16 cellular contexts compared by ENCODE assay signal in genomic region chr4:185775792-185776555, GRCh38. TPM values are rescaled to one million over a fixed set of nuclear protein-coding genes. Genes with fewer than 3 reads are reported as not detected.
DNase-seq lines count a peak whose midpoint lies in the region; ATAC-seq and TF ChIP-seq lines count a peak whose summit lies in the region.
"Had no signal": no experiment of that assay in that cellular context is flagged by ENCODE, and none has a peak within 500 bp of the region (broad histone marks: within the 10 kb centered on the region; RNA-seq: fewer than 3 reads in every experiment).

No MANE protein-coding gene starts in this region.

- DNase-seq in WTC11 (ENCODE audit: low spot score) (no peak), heart right ventricle (no peak), neuronal stem cell (ENCODE audit: low spot score) (no peak), upper lobe of right lung (no peak), NCI-H1694 (lab: John Stamatoyannopoulos, UW) (no peak), GDM1 (lab: John Stamatoyannopoulos, UW) (no peak)
- DNase-seq: DND-41, KG1, T-helper 2 cell, trophoblast cell had no signal

- H3K4ac ChIP-seq in neuronal stem cell (ENCODE audit: low read length), result no peak overlapping the region

- peak overlapping the region; percentile 57 for H2AFZ ChIP-seq in neuronal stem cell (ENCODE audit: low read length)

- H2BK5ac ChIP-seq in neuronal stem cell (ENCODE audit: low read length), result no peak overlapping the region

- intact Hi-C loops in heart right ventricle (cut with DNase I) (loop anchor here in 4 of 10 donors (10.0 kb wide), 3 partner anchors 121 to 249 kb away; no protein-coding TSS in a partner anchor), upper lobe of right lung (cut with DNase I) (no loop called here)

- ATAC-seq in WTC11 (peak; percentile 6; the same call in 1 of the 2 replicates), heart right ventricle (peak; percentile 58 to 81 (median 71)), HG02759 (IDR thresholded peaks at IDR 0.05; ENCODE audit: unreplicated experiment) (no peak), upper lobe of right lung (no peak)

- H3K27me3 Mint-ChIP-seq in WTC11 (ENCODE audit: low read depth), result no peaks in the 10 kb centered on the region

- no peak overlapping the region for H3K9ac ChIP-seq in BLaER1 treated with 17β-estradiol and CSF1 and Interleukin-3, amounts not matched to agents 10 nM and 100 nM
- no peak overlapping the region for H3K9ac ChIP-seq in neuronal stem cell (ENCODE audit: low read depth, low read length, poor library complexity)

- H3K4me1 ChIP-seq in BLaER1 treated with 17β-estradiol and CSF1 and Interleukin-3, amounts not matched to agents 10 nM and 100 nM, result peaks cover 25 to 43% (median 31%) of the 10 kb centered on the region in 10 experiments
- H3K4me1 ChIP-seq in heart right ventricle (peaks cover 0 to 88% (median 44%) of the 10 kb centered on the region in 9 donors), neuronal stem cell (ENCODE audit: control insufficient read depth in 2 of 2, insufficient read depth in 1 of 2, low read depth in 1 of 2, low read length in 2 of 2) (peaks cover 16 to 28% of the 10 kb centered on the region in 2 donors), upper lobe of right lung (no peaks in the 10 kb centered on the region)

- H2BK120ac ChIP-seq in neuronal stem cell (ENCODE audit: low read depth, low read length), result no peak overlapping the region

- CTCF ChIA-PET in WTC11 (lab: Charles Lee), result interaction anchor here (0.7 to 1.7 kb wide), 5 partner anchors 10 to 262 kb away, joined by 3 to 6 read pairs (median 4); partner anchors contain the start of genes PDLIM3 and SORBS2

- H3K4me3 Mint-ChIP-seq in WTC11, result peak overlapping the region; percentile 75; the same call in 1 of the 2 replicates
- H3K4me3 Mint-ChIP-seq: activated naive CD4-positive, alpha-beta T cell treated with anti-CD3 and anti-CD28 coated beads, Interleukin-2, amount 50 U/mL, for 24 hours; memory B cell had no signal

- H3K36me3 Mint-ChIP-seq in WTC11, result peaks cover 9% of the 10 kb centered on the region
- H3K36me3 Mint-ChIP-seq: activated naive CD4-positive, alpha-beta T cell treated with anti-CD3 and anti-CD28 coated beads, Interleukin-2, amount 50 U/mL, for 24 hours had no signal

- peaks cover 3% of the 10 kb centered on the region for H3K9me3 Mint-ChIP-seq in WTC11
- H3K9me3 Mint-ChIP-seq: activated naive CD4-positive, alpha-beta T cell treated with anti-CD3 and anti-CD28 coated beads, Interleukin-2, amount 50 U/mL, for 24 hours had no signal

- H4K20me1 ChIP-seq in BLaER1 treated with 17β-estradiol and CSF1 and Interleukin-3, amounts not matched to agents 10 nM and 100 nM, result no peaks in the 10 kb centered on the region

- peaks cover 0 to 4% (median 3%) of the 10 kb centered on the region in 11 experiments; a peak in 8 of 22 replicates for H3K9me3 ChIP-seq in BLaER1 treated with 17β-estradiol and CSF1 and Interleukin-3, amounts not matched to agents 10 nM and 100 nM (replicated peaks in 1 of 11)
- H3K9me3 ChIP-seq in heart right ventricle (no peaks in the 10 kb centered on the region), neuronal stem cell (replicated peaks in 1 of 2; ENCODE audit: control insufficient read depth in 2 of 2, insufficient read depth in 1 of 2, low read depth in 1 of 2, low read length in 2 of 2) (peaks cover 0 to 3% of the 10 kb centered on the region in 2 donors), upper lobe of right lung (no peaks in the 10 kb centered on the region)
- H3K9me3 ChIP-seq: HAP-1 had no signal

- H3K23ac ChIP-seq in neuronal stem cell (ENCODE audit: low read depth, low read length, poor library complexity), result no peak overlapping the region

- no peak overlapping the region for H2BK15ac ChIP-seq in neuronal stem cell (ENCODE audit: low read length)

- 31 to 40% methylated on average over 4 of the region's 4 CpGs for WGBS in heart right ventricle, 2 donors
- no CpG with 5 or more reads among the region's 4 CpGs for WGBS in neuronal stem cell (ENCODE audit: extremely low coverage in 2 of 2, insufficient read length in 2 of 2, insufficient replicate concordance in 1 of 2), 2 donors

- H3K14ac ChIP-seq in neuronal stem cell (ENCODE audit: low read length), result no peak overlapping the region

- H4K8ac ChIP-seq in neuronal stem cell (ENCODE audit: low read depth, low read length), result no peak overlapping the region

- H3K4me3 ChIP-seq in BLaER1 treated with 17β-estradiol and CSF1 and Interleukin-3, amounts not matched to agents 10 nM and 100 nM, result no peak overlapping the region
- H3K4me3 ChIP-seq in heart right ventricle (peak overlapping the region; percentile 1 to 50 (median 44)), neuronal stem cell (ENCODE audit: low read length in 2 of 2) (no peak overlapping the region), upper lobe of right lung (no peak overlapping the region)
- H3K4me3 ChIP-seq: HAP-1 had no signal

- no peak overlapping the region for H2AK5ac ChIP-seq in neuronal stem cell (ENCODE audit: low read depth, low read length)

- no peaks in the 10 kb centered on the region for H3K36me3 ChIP-seq in BLaER1 treated with 17β-estradiol and CSF1 and Interleukin-3, amounts not matched to agents 10 nM and 100 nM
- H3K36me3 ChIP-seq in heart right ventricle (no peaks in the 10 kb centered on the region), neuronal stem cell (replicated peaks in 1 of 2; ENCODE audit: control insufficient read depth in 2 of 2, insufficient read depth in 2 of 2, low read length in 2 of 2) (peaks cover 0 to 19% of the 10 kb centered on the region in 2 donors), upper lobe of right lung (no peaks in the 10 kb centered on the region)
- H3K36me3 ChIP-seq: HAP-1 had no signal

- H3K27ac ChIP-seq in BLaER1 treated with 17β-estradiol and CSF1 and Interleukin-3, amounts not matched to agents 10 nM and 100 nM, result peak overlapping the region in 2 of 11 experiments; percentile 19 to 31; a peak in 1 of 22 replicates
- peak overlapping the region; percentile 65 to 93 (median 80) for H3K27ac ChIP-seq in heart right ventricle
- no peak overlapping the region for H3K27ac ChIP-seq in neuronal stem cell (replicated peaks; ENCODE audit: low read length)
- no peak overlapping the region for H3K27ac ChIP-seq in upper lobe of right lung

- no peak overlapping the region for H4K91ac ChIP-seq in neuronal stem cell (ENCODE audit: low read depth, low read length, poor library complexity)

- peak overlapping the region; percentile 95; the same call in 1 of the 2 replicates for H3K27ac Mint-ChIP-seq in WTC11
- H3K27ac Mint-ChIP-seq: activated naive CD4-positive, alpha-beta T cell treated with anti-CD3 and anti-CD28 coated beads, Interleukin-2, amount 50 U/mL, for 24 hours; memory B cell had no signal

- TF ChIP-seq CTCF in WTC11 (IDR thresholded peaks at IDR 0.05), result no peak
- TF ChIP-seq CTCF in heart right ventricle (IDR thresholded peaks at IDR 0.05), result peak in 4 of 9 donors; percentile 9 to 28 (median 18)
- TF ChIP-seq CTCF in upper lobe of right lung (IDR thresholded peaks at IDR 0.05), result no peak

- H3K4me1 Mint-ChIP-seq in WTC11, result peaks cover 73% of the 10 kb centered on the region
- H3K4me1 Mint-ChIP-seq: activated naive CD4-positive, alpha-beta T cell treated with anti-CD3 and anti-CD28 coated beads, Interleukin-2, amount 50 U/mL, for 24 hours had no signal

- no peaks in the 10 kb centered on the region for H3K79me1 ChIP-seq in neuronal stem cell (ENCODE audit: low read depth, low read length)

- H3K4me2 ChIP-seq in BLaER1 treated with 17β-estradiol and CSF1 and Interleukin-3, amounts not matched to agents 10 nM and 100 nM, result peak overlapping the region; percentile 53 to 87 (median 81); a peak in 21 of 22 replicates
- H3K4me2 ChIP-seq in neuronal stem cell (ENCODE audit: insufficient read depth, low read length, poor library complexity, severe bottlenecking), result no peak overlapping the region

- no peak overlapping the region for H3K18ac ChIP-seq in neuronal stem cell (ENCODE audit: low read length)

- H3K27me3 ChIP-seq in BLaER1 treated with 17β-estradiol and CSF1 and Interleukin-3, amounts not matched to agents 10 nM and 100 nM, result no peaks in the 10 kb centered on the region
- H3K27me3 ChIP-seq in heart right ventricle (no peaks in the 10 kb centered on the region), neuronal stem cell (ENCODE audit: control insufficient read depth in 3 of 3, insufficient read depth in 3 of 3, low read depth in 1 of 3, low read length in 3 of 3) (no peaks in the 10 kb centered on the region), upper lobe of right lung (no peaks in the 10 kb centered on the region)

- no peak overlapping the region for H2BK12ac ChIP-seq in neuronal stem cell (ENCODE audit: low read length)

- POLR2A ChIA-PET in WTC11 (lab: Charles Lee), result no interaction called here

TF ChIP-seq in WTC11, 78 proteins besides CTCF, POLR2A, EP300 and RAD21 (continues in another document):
- TF ChIP-seq ZNF317 (CRISPR knock-in tag; IDR thresholded peaks at IDR 0.05; ENCODE audit: borderline replicate concordance, low read depth) (no peak), MXD4 (CRISPR knock-in tag; IDR thresholded peaks at IDR 0.05; ENCODE audit: borderline replicate concordance) (no peak), NFATC4 (CRISPR knock-in tag; IDR thresholded peaks at IDR 0.05) (no peak), EMX1 (CRISPR knock-in tag; IDR thresholded peaks at IDR 0.05) (no peak), E2F1 (CRISPR knock-in tag; IDR thresholded peaks at IDR 0.05) (no peak)
- TF ChIP-seq, protein P1, sequence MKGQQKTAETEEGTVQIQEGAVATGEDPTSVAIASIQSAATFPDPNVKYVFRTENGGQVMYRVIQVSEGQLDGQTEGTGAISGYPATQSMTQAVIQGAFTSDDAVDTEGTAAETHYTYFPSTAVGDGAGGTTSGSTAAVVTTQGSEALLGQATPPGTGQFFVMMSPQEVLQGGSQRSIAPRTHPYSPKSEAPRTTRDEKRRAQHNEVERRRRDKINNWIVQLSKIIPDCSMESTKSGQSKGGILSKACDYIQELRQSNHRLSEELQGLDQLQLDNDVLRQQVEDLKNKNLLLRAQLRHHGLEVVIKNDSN (CRISPR knock-in tag; IDR thresholded peaks at IDR 0.05), result no peak

RNA-seq across cellular contexts. Expression of gene SORBS2, which starts 36.0 kb away (rescaled TPM):
- 29.5 to 44.5 TPM (median 31.4 TPM) in 3 replicates for total RNA-seq in WTC11 (2021)
- total RNA-seq in heart right ventricle, result 1,000 to 10,000 TPM in 8 of 10 donors, 100 to 1,000 TPM in 2; 975 to 3,169 (median 1,932) TPM
- 100 to 1,000 TPM; 175 to 259 TPM for polyA plus RNA-seq in heart right ventricle
- 79.5 TPM for polyA plus RNA-seq in neuronal stem cell (2013, experiment 1 of 2)
- 78.3 TPM for polyA plus RNA-seq in neuronal stem cell (2013, experiment 2 of 2)
- total RNA-seq in upper lobe of right lung, result 44.9 TPM
- total RNA-seq: activated CD8-positive, alpha-beta memory T cell treated with anti-CD3 and anti-CD28 coated beads for 36 hours had no signal

Comparison
In these comparisons a context has a peak if more than half of its experiments do, and no peak if none do; other contexts are left out.
1. H3K27ac ChIP-seq: peak in heart right ventricle (10 of 10); none in neuronal stem cell (single experiment) and upper lobe of right lung (single experiment).
2. H3K4me3 ChIP-seq: peak in heart right ventricle (10 of 10); none in BLaER1 treated with 17β-estradiol and CSF1 and Interleukin-3, amounts not matched to agents 10 nM and 100 nM (0 of 10), neuronal stem cell (0 of 2) and upper lobe of right lung (single experiment).
3. ATAC-seq: peak in WTC11 (single experiment) and heart right ventricle (8 of 8); none in HG02759 (single experiment) and upper lobe of right lung (single experiment).
4. RNA of gene SORBS2, which starts 36.0 kb away (total RNA-seq): 975 to 3,169 TPM in heart right ventricle; 44.9 TPM in upper lobe of right lung (single experiment) and 29.5 to 44.5 TPM in WTC11; every median in the first group is over 10 times any median in the second.